ENCODE assay signal across 1 cellular context in the genomic region with DNA sequence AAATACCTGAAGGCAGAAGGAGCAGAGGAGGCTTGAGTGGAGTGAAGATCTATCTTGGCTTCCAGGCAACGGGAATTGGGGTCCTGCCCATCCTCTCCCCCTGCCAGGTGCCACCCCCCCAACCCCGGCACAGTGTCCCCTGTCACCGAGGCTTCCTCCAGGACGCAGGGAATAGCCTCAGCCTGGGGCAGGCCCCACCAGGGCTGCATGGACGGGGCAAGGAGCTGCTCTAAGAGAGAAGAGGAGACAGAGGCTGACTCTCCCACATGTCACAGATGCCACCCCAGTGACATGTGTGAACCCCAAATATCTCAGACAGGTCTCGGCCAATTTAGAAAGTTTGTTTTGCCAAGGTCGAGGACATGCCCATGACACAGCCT.
TF ChIP-seq lines count a peak whose summit lies in the region.

No MANE protein-coding gene starts in this region.

TF ChIP-seq in IMR-90, 13 proteins besides CTCF, POLR2A, EP300 and RAD21:
- TF ChIP-seq MAZ (IDR thresholded peaks at IDR 0.05; ENCODE audit: borderline replicate concordance, low read depth, low read length) (no peak), RCOR1 (IDR thresholded peaks at IDR 0.05; ENCODE audit: insufficient replicate concordance, low read length) (no peak), NFE2L2 (IDR thresholded peaks at IDR 0.05; ENCODE audit: low read depth, low read length) (no peak), BHLHE40 (IDR thresholded peaks at IDR 0.05; ENCODE audit: low read depth, low read length) (no peak), FOS (IDR thresholded peaks at IDR 0.05; ENCODE audit: low read depth, low read length) (no peak), CHD1 (IDR thresholded peaks at IDR 0.05; ENCODE audit: low read depth, low read length) (no peak)
- TF ChIP-seq, protein P1, sequence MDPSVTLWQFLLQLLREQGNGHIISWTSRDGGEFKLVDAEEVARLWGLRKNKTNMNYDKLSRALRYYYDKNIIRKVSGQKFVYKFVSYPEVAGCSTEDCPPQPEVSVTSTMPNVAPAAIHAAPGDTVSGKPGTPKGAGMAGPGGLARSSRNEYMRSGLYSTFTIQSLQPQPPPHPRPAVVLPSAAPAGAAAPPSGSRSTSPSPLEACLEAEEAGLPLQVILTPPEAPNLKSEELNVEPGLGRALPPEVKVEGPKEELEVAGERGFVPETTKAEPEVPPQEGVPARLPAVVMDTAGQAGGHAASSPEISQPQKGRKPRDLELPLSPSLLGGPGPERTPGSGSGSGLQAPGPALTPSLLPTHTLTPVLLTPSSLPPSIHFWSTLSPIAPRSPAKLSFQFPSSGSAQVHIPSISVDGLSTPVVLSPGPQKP (IDR thresholded peaks at IDR 0.05; ENCODE audit: borderline replicate concordance, low read depth, low read length): no peak
